In the genomic region with DNA sequence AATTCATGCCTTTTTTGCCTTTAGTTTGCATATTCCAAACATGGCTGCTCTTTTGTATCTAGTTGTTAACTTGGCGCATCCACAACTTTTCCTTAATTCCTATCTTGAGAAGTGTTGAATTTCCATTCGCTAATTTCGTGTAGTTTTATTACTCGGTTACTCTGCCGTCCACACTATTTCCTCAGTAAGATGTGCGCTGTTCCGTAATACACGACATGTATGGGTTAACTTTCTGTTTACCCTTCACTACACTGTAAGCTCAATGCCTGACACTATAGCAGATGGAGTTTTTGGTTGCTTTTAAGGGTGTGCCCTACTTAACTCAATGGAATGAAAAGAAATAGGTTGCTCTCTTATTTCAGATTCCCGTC, we compare ENCODE assay signal across 8 cellular contexts. TPM values are rescaled to one million over a fixed set of nuclear protein-coding genes. Genes with fewer than 3 reads are reported as not detected.
A peak's percentile ranks its signal among the peaks of the same experiment; 100 is the strongest.
DNase-seq lines count a peak whose midpoint lies in the region; ATAC-seq and TF ChIP-seq lines count a peak whose summit lies in the region.

No MANE protein-coding gene starts in this region.

- H3K27me3 ChIP-seq in cardiac muscle cell (no peaks in the 10 kb centered on the region), body of pancreas (no peaks in the 10 kb centered on the region), uterus (no peaks in the 10 kb centered on the region)

- ATAC-seq in Right ventricle myocardium inferior (no peak), body of pancreas (no peak), GM21529 (IDR thresholded peaks at IDR 0.05; ENCODE audit: unreplicated experiment) (no peak)

- peaks cover 6% of the 10 kb centered on the region for H3K4me1 ChIP-seq in cardiac muscle cell (ENCODE audit: low read depth)
- peaks cover 29% of the 10 kb centered on the region for H3K4me1 ChIP-seq in body of pancreas
- H3K4me1 ChIP-seq in uterus = peaks cover 0 to 5% of the 10 kb centered on the region in 2 donors

- H3K9me3 ChIP-seq in cardiac muscle cell (ENCODE audit: low read depth) (no peaks in the 10 kb centered on the region), body of pancreas (no peaks in the 10 kb centered on the region), uterus (no peaks in the 10 kb centered on the region)

- TF ChIP-seq POLR2A in body of pancreas (IDR thresholded peaks at IDR 0.05) = no peak
- no peak for TF ChIP-seq POLR2A in uterus (IDR thresholded peaks at IDR 0.05)

- peak overlapping the region; percentile 54 for H3K4me3 ChIP-seq in cardiac muscle cell
- peak overlapping the region; percentile 60 to 84 for H3K4me3 ChIP-seq in body of pancreas
- H3K4me3 ChIP-seq in uterus = peak overlapping the region; percentile 75 to 81

- H3K27ac ChIP-seq in cardiac muscle cell (peak overlapping the region; percentile 69), body of pancreas (peak overlapping the region; percentile 81 to 94 (median 82)), uterus (peak overlapping the region; percentile 78 to 79)

- WGBS in body of pancreas, 2 donors = 2 to 3% methylated on average over 9 of the region's 9 CpGs

- H3K36me3 ChIP-seq in cardiac muscle cell (peaks cover 39% of the 10 kb centered on the region), body of pancreas (replicated peaks in 1 of 2; ENCODE audit: insufficient read depth in 1 of 2, low read depth in 2 of 2) (peaks cover 0 to 13% of the 10 kb centered on the region in 2 donors), uterus (no peaks in the 10 kb centered on the region)

- TF ChIP-seq CTCF in cardiac muscle cell (IDR thresholded peaks at IDR 0.05; ENCODE audit: low read depth, low read length) (no peak), body of pancreas (IDR thresholded peaks at IDR 0.05) (no peak), uterus (IDR thresholded peaks at IDR 0.05) (no peak)

- DNase-seq in cardiac muscle cell (ENCODE audit: low read depth in 1 of 2, low spot score in 1 of 2) = peak in 1 of 2 donors; percentile 33
- DNase-seq in Right ventricle myocardium inferior (ENCODE audit: missing footprints) = no peak
- DNase-seq in body of pancreas = no peak
- peak; percentile 28 to 41 for DNase-seq in lung microvascular endothelial cell (ENCODE audit: low read depth in 2 of 2)
- no peak for DNase-seq in uterus
- DNase-seq in retina = no peak
- no peak for DNase-seq in DMS153 treated with DMSO at 0.1 percent for 48 hours (lab: John Stamatoyannopoulos, UW; ENCODE audit: unreplicated experiment)

- intact Hi-C loops in Right ventricle myocardium inferior (cut with DNase I) (no loop called here), body of pancreas (cut with DNase I) (no loop called here), uterus (cut with DNase I; ENCODE audit: low total_unique reads) (no loop called here)

RNA-seq across cellular contexts. Expression of gene RPSA, which starts 0.7 kb away (rescaled TPM):
- total RNA-seq in cardiac muscle cell (1,073 and 1,090 TPM in 2 replicates), Right ventricle myocardium inferior (472 TPM), body of pancreas (100 to 1,000 TPM; 555 to 696 TPM), lung microvascular endothelial cell (1,101 and 1,430 TPM in 2 replicates), uterus (1,000 to 10,000 TPM in 3 of 4 donors, 100 to 1,000 TPM in 1; 824 to 1,988 (median 1,203) TPM)
- polyA plus RNA-seq in cardiac muscle cell = 329 and 344 TPM in 2 replicates

RNA-seq across cellular contexts. Expression of gene SLC25A38, which starts 24.1 kb away (rescaled TPM):
- total RNA-seq in cardiac muscle cell (29.6 and 31.0 TPM in 2 replicates), Right ventricle myocardium inferior (14.7 TPM), body of pancreas (10 to 100 TPM; 17.5 to 28.8 TPM), lung microvascular endothelial cell (13.7 and 16.1 TPM in 2 replicates), uterus (10 to 100 TPM; 22.6 to 30.3 (median 26.7) TPM)
- 21.3 and 29.1 TPM in 2 replicates for polyA plus RNA-seq in cardiac muscle cell

Comparison
In these comparisons a context has a peak if more than half of its experiments do, and no peak if none do; other contexts are left out.
1. DNase-seq: peak in lung microvascular endothelial cell (2 of 2); none in Right ventricle myocardium inferior (single experiment), body of pancreas (0 of 4), uterus (0 of 2), retina (single experiment) and DMS153 treated with DMSO at 0.1 percent for 48 hours (single experiment).
2. Peak in every context shown above with its lines, with median percentiles within 50 percentile points of each other: H3K27ac ChIP-seq and H3K4me3 ChIP-seq.